20 cellular contexts compared by ENCODE assay signal in the genomic region with DNA sequence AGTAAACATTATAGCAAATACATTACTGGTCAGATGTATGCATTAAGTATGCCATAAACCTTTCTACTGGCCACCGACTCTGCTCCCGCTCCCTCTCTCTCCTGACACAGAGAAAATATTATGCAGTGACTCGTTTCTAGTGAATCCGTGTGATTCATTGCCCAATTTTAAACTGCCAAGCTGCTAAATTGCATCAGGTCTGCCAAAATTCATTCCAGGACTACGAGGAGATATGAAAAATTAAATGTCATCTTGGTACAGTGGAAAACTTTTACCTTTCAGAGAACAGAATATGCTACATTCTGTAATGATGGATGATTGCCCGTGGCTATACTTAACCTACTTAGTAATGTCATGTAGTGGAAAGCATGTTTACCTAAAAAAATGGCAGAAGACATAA.
A peak's percentile ranks its signal among the peaks of the same experiment; 100 is the strongest.
DNase-seq lines count a peak whose midpoint lies in the region; ATAC-seq and TF ChIP-seq lines count a peak whose summit lies in the region.
"Had no signal": no experiment of that assay in that cellular context is flagged by ENCODE, and none has a peak within 500 bp of the region (broad histone marks: within the 10 kb centered on the region; RNA-seq: fewer than 3 reads in every experiment).

No MANE protein-coding gene starts in this region.

- ATAC-seq in left ventricle myocardium superior = no peak
- ATAC-seq: natural killer cell treated with Interleukin-12 subunit alpha and Interleukin-12 subunit beta and Interleukin-15 and Interleukin-18, amount 100 ng/mL, for 72 hours; right cardiac atrium had no signal

- peak overlapping the region; percentile 48 for H3K4me2 ChIP-seq in hepatocyte

- no peak overlapping the region for H3K27ac ChIP-seq in hepatocyte
- H3K27ac ChIP-seq: parathyroid adenoma, Peyer's patch had no signal

- H3K79me2 ChIP-seq in hepatocyte = no peaks in the 10 kb centered on the region
- H3K79me2 ChIP-seq: parathyroid adenoma had no signal

- no peaks in the 10 kb centered on the region for H3K9me3 ChIP-seq in MG63
- no peaks in the 10 kb centered on the region for H3K9me3 ChIP-seq in hepatocyte (ENCODE audit: low read depth)
- H3K9me3 ChIP-seq: Peyer's patch had no signal

- H3K9me2 ChIP-seq in hepatocyte (replicated peaks; ENCODE audit: insufficient read depth) = no peaks in the 10 kb centered on the region

- DNase-seq in MG63 = peak; percentile 62
- DNase-seq in astrocyte of the hippocampus (ENCODE audit: low read depth, low spot score) = peak; percentile 6
- no peak for DNase-seq in hepatocyte (ENCODE audit: low spot score)
- peak; percentile 45 for DNase-seq in stromal cell of bone marrow (ENCODE audit: low read depth)
- no peak for DNase-seq in activated T-cell treated with anti-CD3 and anti-CD28 coated beads, Interleukin-2, amount 50 U/mL, for 1 hour
- no peak for DNase-seq in SK-N-DZ (ENCODE audit: low spot score)
- DNase-seq in left ventricle myocardium superior = no peak
- DNase-seq: activated naive CD4-positive, alpha-beta T cell treated with anti-CD3 and anti-CD28 coated beads, Interleukin-2, amount 10 ng/mL, durations not matched to agents 7 days and 5 days; activated T-cell treated with anti-CD3 and anti-CD28 coated beads, Interleukin-2, amount 50 U/mL, for 48 hours; CD4-positive, CD25-positive, alpha-beta regulatory T cell; DMS 273 treated with DMSO at 0.1 percent for 48 hours; midbrain; NCI-H146; NK-92 treated with Interleukin-12 subunit alpha and Interleukin-12 subunit beta, amount 100 ng/mL, for 24 hours; Peyer's patch; right cardiac atrium; stimulated activated CD4-positive, alpha-beta T cell treated with anti-CD3 and anti-CD28 coated beads, Interleukin-4, amount 100 ng/mL, for 4 hours; stimulated activated naive CD4-positive, alpha-beta T cell had no signal

- peaks cover 8% of the 10 kb centered on the region for H3K4me1 ChIP-seq in hepatocyte (ENCODE audit: insufficient read depth)
- H3K4me1 ChIP-seq: parathyroid adenoma, Peyer's patch had no signal

- WGBS in hepatocyte (ENCODE audit: low lambda C conversion rate, missing lambda C conversion rate) = 43% methylated on average over 6 of the region's 6 CpGs

- H4K20me1 ChIP-seq in hepatocyte (ENCODE audit: insufficient read depth, poor library complexity, severe bottlenecking) = no peaks in the 10 kb centered on the region

- intact Hi-C loops in left ventricle myocardium superior (cut with micrococcal nuclease) = no loop called here

- H3K36me3 ChIP-seq in MG63 (no peaks in the 10 kb centered on the region), hepatocyte (replicated peaks; ENCODE audit: insufficient read depth, low read depth) (no peaks in the 10 kb centered on the region)
- H3K36me3 ChIP-seq: Peyer's patch had no signal

- H3K27me3 ChIP-seq in MG63 (no peaks in the 10 kb centered on the region; the same call in 1 of the 2 replicates), hepatocyte (no peaks in the 10 kb centered on the region)
- H3K27me3 ChIP-seq: Peyer's patch had no signal

- peak overlapping the region; percentile 20 for H2AFZ ChIP-seq in hepatocyte
- H2AFZ ChIP-seq: parathyroid adenoma had no signal

- no peak for TF ChIP-seq CTCF in hepatocyte (IDR thresholded peaks at IDR 0.05; ENCODE audit: poor library complexity)

- no peak overlapping the region for H3K4me3 ChIP-seq in MG63
- H3K4me3 ChIP-seq in hepatocyte = no peak overlapping the region
- H3K4me3 ChIP-seq: Peyer's patch had no signal

Comparison
In these comparisons a context has a peak if more than half of its experiments do, and no peak if none do; other contexts are left out.
1. DNase-seq: peak in MG63 (single experiment), astrocyte of the hippocampus (single experiment) and stromal cell of bone marrow (single experiment); none in hepatocyte (single experiment), activated T-cell treated with anti-CD3 and anti-CD28 coated beads, Interleukin-2, amount 50 U/mL, for 1 hour (single experiment), SK-N-DZ (single experiment) and left ventricle myocardium superior (single experiment).